ENCODE assay signal across 17 cellular contexts in genomic region chr11:134478176-134478575, GRCh38.
DNase-seq lines count a peak whose midpoint lies in the region; ATAC-seq and TF ChIP-seq lines count a peak whose summit lies in the region.
"Had no signal": no experiment of that assay in that cellular context is flagged by ENCODE, and none has a peak within 500 bp of the region (broad histone marks: within the 10 kb centered on the region; RNA-seq: fewer than 3 reads in every experiment).

No MANE protein-coding gene starts in this region.

- intact Hi-C loops in activated T-helper 2 cell treated with anti-CD3 and anti-CD28 coated beads, Interferon-gamma antibody, Interleukin-2, Interleukin-4, amounts not matched to agents 10 μg/mL and 5 μg/mL and 100 μg/mL, durations not matched to agents 14 hours and 24 hours and 36 hours (cut with micrococcal nuclease): no loop called here

- no peaks in the 10 kb centered on the region for H3K9me2 ChIP-seq in GM23338 (ENCODE audit: insufficient read depth)

- H3K4me3 ChIP-seq in GM23338 (no peak overlapping the region), coronary artery (no peak overlapping the region)
- H3K4me3 ChIP-seq: BLaER1 treated with 17β-estradiol and CSF1 and Interleukin-3, amounts not matched to agents 10 nM and 100 nM had no signal

- no peak overlapping the region for H3K27ac ChIP-seq in GM23338 (ENCODE audit: low read depth)
- no peak overlapping the region for H3K27ac ChIP-seq in coronary artery
- H3K27ac ChIP-seq: BLaER1 treated with 17β-estradiol and CSF1 and Interleukin-3, amounts not matched to agents 10 nM and 100 nM had no signal

- no peak overlapping the region for H2AFZ ChIP-seq in GM23338

- peaks cover 11% of the 10 kb centered on the region for H3K27me3 Mint-ChIP-seq in GM23338 (ENCODE audit: insufficient read depth, low read depth, poor library complexity)
- H3K27me3 Mint-ChIP-seq in activated T-helper 2 cell treated with anti-CD3 and anti-CD28 coated beads, Interferon-gamma antibody, Interleukin-2, Interleukin-4, amounts not matched to agents 10 μg/mL and 5 μg/mL and 100 μg/mL, durations not matched to agents 14 hours and 24 hours and 36 hours (ENCODE audit: low read depth): no peaks in the 10 kb centered on the region

- H3K36me3 Mint-ChIP-seq in GM23338 (ENCODE audit: low read depth): no peaks in the 10 kb centered on the region
- H3K36me3 Mint-ChIP-seq in activated T-helper 2 cell treated with anti-CD3 and anti-CD28 coated beads, Interferon-gamma antibody, Interleukin-2, Interleukin-4, amounts not matched to agents 10 μg/mL and 5 μg/mL and 100 μg/mL, durations not matched to agents 14 hours and 24 hours and 36 hours (ENCODE audit: low read depth): no peaks in the 10 kb centered on the region
- H3K36me3 Mint-ChIP-seq: CD8-positive, alpha-beta T cell had no signal

- no peak overlapping the region for H3K27ac Mint-ChIP-seq in GM23338
- no peak overlapping the region for H3K27ac Mint-ChIP-seq in activated T-helper 2 cell treated with anti-CD3 and anti-CD28 coated beads, Interferon-gamma antibody, Interleukin-2, Interleukin-4, amounts not matched to agents 10 μg/mL and 5 μg/mL and 100 μg/mL, durations not matched to agents 14 hours and 24 hours and 36 hours
- H3K27ac Mint-ChIP-seq: B cell; CD8-positive, alpha-beta T cell; HFFc6 had no signal

- no peaks in the 10 kb centered on the region for H3F3A ChIP-seq in GM23338 (replicated peaks; ENCODE audit: low read depth)

- DNase-seq in GM23338 (ENCODE audit: low spot score) (no peak), coronary artery (ENCODE audit: low spot score) (peak; percentile 45), islet precursor cell (peak; percentile 22), ureter (ENCODE audit: low spot score) (peak; percentile 15), occipital lobe (lab: John Stamatoyannopoulos, UW) (no peak)
- no peak for DNase-seq in activated T-helper 2 cell treated with anti-CD3 and anti-CD28 coated beads, Interferon-gamma antibody, Interleukin-2, Interleukin-4, amounts not matched to agents 10 μg/mL and 5 μg/mL and 100 μg/mL, durations not matched to agents 14 hours and 24 hours and 36 hours (ENCODE audit: low spot score)
- no peak for DNase-seq in stimulated activated CD4-positive, alpha-beta T cell treated with anti-CD3 and anti-CD28 coated beads, Interleukin-2, amount 100 ng/mL, for 24 hours
- DNase-seq: 8988T; Calu3; CD8-positive, alpha-beta T cell; DMS79 treated with DMSO at 0.1 percent for 48 hours; GF-D8; HFFc6; IMR-90 had no signal

- no peak overlapping the region; the same call in 2 of the 3 replicates for H3K4me3 Mint-ChIP-seq in GM23338
- H3K4me3 Mint-ChIP-seq in activated T-helper 2 cell treated with anti-CD3 and anti-CD28 coated beads, Interferon-gamma antibody, Interleukin-2, Interleukin-4, amounts not matched to agents 10 μg/mL and 5 μg/mL and 100 μg/mL, durations not matched to agents 14 hours and 24 hours and 36 hours (ENCODE audit: low read depth): no peak overlapping the region
- H3K4me3 Mint-ChIP-seq: B cell; CD8-positive, alpha-beta T cell; HFFc6 had no signal

- no peaks in the 10 kb centered on the region for H3K36me3 ChIP-seq in GM23338 (ENCODE audit: insufficient read depth)
- H3K36me3 ChIP-seq: BLaER1 treated with 17β-estradiol and CSF1 and Interleukin-3, amounts not matched to agents 10 nM and 100 nM had no signal

- peaks cover 34% of the 10 kb centered on the region for H3K4me1 Mint-ChIP-seq in GM23338
- H3K4me1 Mint-ChIP-seq in activated T-helper 2 cell treated with anti-CD3 and anti-CD28 coated beads, Interferon-gamma antibody, Interleukin-2, Interleukin-4, amounts not matched to agents 10 μg/mL and 5 μg/mL and 100 μg/mL, durations not matched to agents 14 hours and 24 hours and 36 hours (ENCODE audit: low read depth): no peaks in the 10 kb centered on the region
- H3K4me1 Mint-ChIP-seq: B cell had no signal

- peak; percentile 39 for ATAC-seq in GM23338
- ATAC-seq: CD8-positive, alpha-beta T cell; HCT116 had no signal

- H3K9me3 Mint-ChIP-seq in GM23338: no peaks in the 10 kb centered on the region; the same call in 2 of the 3 replicates
- no peaks in the 10 kb centered on the region for H3K9me3 Mint-ChIP-seq in activated T-helper 2 cell treated with anti-CD3 and anti-CD28 coated beads, Interferon-gamma antibody, Interleukin-2, Interleukin-4, amounts not matched to agents 10 μg/mL and 5 μg/mL and 100 μg/mL, durations not matched to agents 14 hours and 24 hours and 36 hours
- H3K9me3 Mint-ChIP-seq: CD8-positive, alpha-beta T cell had no signal

- H3K4me2 ChIP-seq in GM23338: peak overlapping the region; percentile 31
- H3K4me2 ChIP-seq: BLaER1 treated with 17β-estradiol and CSF1 and Interleukin-3, amounts not matched to agents 10 nM and 100 nM had no signal

- TF ChIP-seq CTCF in GM23338 (conservative IDR thresholded peaks at IDR 0.05; ENCODE audit: low read depth in 2 of 2) (peak in 1 of 2 experiments; percentile 20; a peak in 1 of 4 replicates), coronary artery (IDR thresholded peaks at IDR 0.05) (no peak)

- no peaks in the 10 kb centered on the region for H3K79me2 ChIP-seq in GM23338 (replicated peaks; ENCODE audit: insufficient read depth)

- H4K20me1 ChIP-seq in GM23338 (replicated peaks; ENCODE audit: insufficient read depth): no peaks in the 10 kb centered on the region

- H3K4me1 ChIP-seq in GM23338 (ENCODE audit: insufficient read depth): peaks cover 20% of the 10 kb centered on the region

- H3K27me3 ChIP-seq in GM23338 (ENCODE audit: insufficient read depth): no peaks in the 10 kb centered on the region

TF ChIP-seq in GM23338, 12 proteins besides CTCF, POLR2A, EP300 and RAD21 (continues in another document):
- TF ChIP-seq ZNF462 (CRISPR knock-in tag; IDR thresholded peaks at IDR 0.05) (no peak), CREB1 (CRISPR knock-in tag; IDR thresholded peaks at IDR 0.05; ENCODE audit: low read depth) (no peak), NANOG (IDR thresholded peaks at IDR 0.05; ENCODE audit: borderline replicate concordance) (no peak)

Comparison
In these comparisons a context has a peak if more than half of its experiments do, and no peak if none do; other contexts are left out.
1. DNase-seq: peak in coronary artery (single experiment), islet precursor cell (single experiment) and ureter (single experiment); none in GM23338 (single experiment), occipital lobe (single experiment), activated T-helper 2 cell treated with anti-CD3 and anti-CD28 coated beads, Interferon-gamma antibody, Interleukin-2, Interleukin-4, amounts not matched to agents 10 μg/mL and 5 μg/mL and 100 μg/mL, durations not matched to agents 14 hours and 24 hours and 36 hours (single experiment) and stimulated activated CD4-positive, alpha-beta T cell treated with anti-CD3 and anti-CD28 coated beads, Interleukin-2, amount 100 ng/mL, for 24 hours (0 of 2).